In genomic region chr10:92591550-92592140, GRCh38 we compare ENCODE assay signal across 1 cellular context.
TF ChIP-seq lines count a peak whose summit lies in the region.

No MANE protein-coding gene starts in this region.

TF ChIP-seq in HepG2, 621 proteins besides CTCF, POLR2A, EP300 and RAD21 (continued from another document and continues in another):
- TF ChIP-seq E2F2 (CRISPR knock-in tag; IDR thresholded peaks at IDR 0.05; ENCODE audit: borderline replicate concordance), result peak; percentile 44; the same call in 1 of the 2 replicates
- TF ChIP-seq IKZF4 (CRISPR knock-in tag; IDR thresholded peaks at IDR 0.05; ENCODE audit: borderline replicate concordance, low read depth, not compliant biosample characterization), result peak; percentile 78
- TF ChIP-seq ZNF549 (CRISPR knock-in tag; IDR thresholded peaks at IDR 0.05), result no peak
- no peak for TF ChIP-seq TCF7L2 (IDR thresholded peaks at IDR 0.05; ENCODE audit: low read depth, low read length)
- no peak for TF ChIP-seq ZNF276 (CRISPR knock-in tag; IDR thresholded peaks at IDR 0.05; ENCODE audit: low read depth)
- peak; percentile 79; the same call in 1 of the 2 replicates for TF ChIP-seq ATF2 (CRISPR knock-in tag; IDR thresholded peaks at IDR 0.05)
- TF ChIP-seq ZNF569 (CRISPR knock-in tag; IDR thresholded peaks at IDR 0.05; ENCODE audit: borderline replicate concordance), result no peak
- no peak for TF ChIP-seq ZNF672 (CRISPR knock-in tag; IDR thresholded peaks at IDR 0.05)
- TF ChIP-seq GRHL1 (CRISPR knock-in tag; conservative IDR thresholded peaks at IDR 0.05), result no peak
- no peak for TF ChIP-seq RNF2 (conservative IDR thresholded peaks at IDR 0.05; ENCODE audit: low read depth)
- TF ChIP-seq HMGXB3 (CRISPR knock-in tag; IDR thresholded peaks at IDR 0.05; ENCODE audit: borderline replicate concordance), result no peak
- no peak for TF ChIP-seq STAT6 (CRISPR knock-in tag; IDR thresholded peaks at IDR 0.05; ENCODE audit: borderline replicate concordance)
- TF ChIP-seq DMAP1 (CRISPR knock-in tag; IDR thresholded peaks at IDR 0.05), result peak; percentile 84
- TF ChIP-seq PREB (CRISPR knock-in tag; IDR thresholded peaks at IDR 0.05), result no peak
- TF ChIP-seq HBP1 (CRISPR knock-in tag; IDR thresholded peaks at IDR 0.05; ENCODE audit: low read depth), result peak; percentile 91; the same call in 1 of the 2 replicates
- peak; percentile 75 for TF ChIP-seq SIN3A (IDR thresholded peaks at IDR 0.05; ENCODE audit: borderline replicate concordance, low read depth, low read length)
- no peak for TF ChIP-seq HINFP (CRISPR knock-in tag; IDR thresholded peaks at IDR 0.05; ENCODE audit: low read depth)
- TF ChIP-seq GFI1 (CRISPR knock-in tag; IDR thresholded peaks at IDR 0.05; ENCODE audit: borderline replicate concordance), result no peak; the same call in 1 of the 2 replicates
- no peak for TF ChIP-seq SYNCRIP (IDR thresholded peaks at IDR 0.05; ENCODE audit: insufficient read depth, low read depth, low read length)
- no peak for TF ChIP-seq ZNF780A (CRISPR knock-in tag; IDR thresholded peaks at IDR 0.05)
- no peak for TF ChIP-seq ZBTB14 (CRISPR knock-in tag; IDR thresholded peaks at IDR 0.05)
- peak; percentile 90 for TF ChIP-seq CBX1 (IDR thresholded peaks at IDR 0.05; ENCODE audit: low read depth)
- TF ChIP-seq ADNP (CRISPR knock-in tag; IDR thresholded peaks at IDR 0.05), result no peak
- no peak for TF ChIP-seq REST (IDR thresholded peaks at IDR 0.05; ENCODE audit: borderline replicate concordance in 1 of 2, low read depth in 1 of 2, low read length in 2 of 2)
- TF ChIP-seq JUN (CRISPR knock-in tag; IDR thresholded peaks at IDR 0.05), result no peak
- TF ChIP-seq FOXK2 (IDR thresholded peaks at IDR 0.05), result no peak
- TF ChIP-seq DNMT1 (CRISPR knock-in tag; IDR thresholded peaks at IDR 0.05), result no peak
